ENCODE assay signal across 11 cellular contexts in the genomic region with DNA sequence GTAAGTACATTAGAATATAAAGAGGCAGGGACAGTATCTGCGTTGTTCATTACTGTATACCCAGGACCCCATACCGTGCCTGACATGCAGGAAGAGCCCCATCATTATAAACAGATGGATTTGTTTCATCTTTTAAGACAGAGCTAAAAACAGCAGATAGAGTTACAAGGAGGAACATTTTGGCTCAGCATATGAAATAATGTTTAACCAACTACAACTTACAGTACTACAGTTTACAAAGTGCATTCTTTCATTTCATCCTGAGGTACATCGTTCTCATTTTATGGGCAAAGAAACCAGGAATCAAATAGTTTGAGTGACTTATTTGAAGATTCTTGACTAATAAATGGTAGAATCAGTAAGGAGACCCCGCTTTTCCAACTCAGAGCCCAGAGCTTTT.
"Had no signal": no experiment of that assay in that cellular context is flagged by ENCODE, and none has a peak within 500 bp of the region (broad histone marks: within the 10 kb centered on the region; RNA-seq: fewer than 3 reads in every experiment).

No MANE protein-coding gene starts in this region.

- H3K9me3 ChIP-seq: uterus had no signal

- H3K36me3 ChIP-seq: uterus had no signal

- ATAC-seq: activated CD8-positive, alpha-beta T cell treated with anti-CD3 and anti-CD28 coated beads, Interleukin-2, amount 10 ng/mL, durations not matched to agents 7 days and 5 days; stimulated activated memory B cell treated with anti-CD40 and anti-IgM and Interleukin-4, amounts not matched to agents 10 μg/mL and 1 μg/mL and 100 μg/mL, for 72 hours; WTC11 had no signal

- H3K36me3 Mint-ChIP-seq: activated naive CD8-positive, alpha-beta T cell; stimulated activated memory B cell treated with anti-CD40 and anti-IgM and Interleukin-4, amounts not matched to agents 10 μg/mL and 1 μg/mL and 100 μg/mL, for 72 hours had no signal

- H3K27me3 ChIP-seq: uterus had no signal

- DNase-seq: activated CD4-positive, alpha-beta T cell treated with anti-CD3 and anti-CD28 coated beads for 48 hours; activated CD8-positive, alpha-beta memory T cell treated with anti-CD3 and anti-CD28 coated beads, Interleukin-2, amount 50 U/mL, for 4 hours; activated CD8-positive, alpha-beta T cell treated with anti-CD3 and anti-CD28 coated beads, Interleukin-2, amount 10 ng/mL, durations not matched to agents 7 days and 5 days; activated gamma-delta T cell; activated T-cell treated with anti-CD3 and anti-CD28 coated beads, Interleukin-2, amount 50 U/mL, for 48 hours; amygdala; mesendoderm; uterus had no signal

- H3K4me1 Mint-ChIP-seq: stimulated activated memory B cell treated with anti-CD40 and anti-IgM and Interleukin-4, amounts not matched to agents 10 μg/mL and 1 μg/mL and 100 μg/mL, for 72 hours; WTC11 had no signal

- H3K27me3 Mint-ChIP-seq: activated naive CD8-positive, alpha-beta T cell had no signal

- H3K4me3 ChIP-seq: uterus had no signal

- H3K9me3 Mint-ChIP-seq: stimulated activated memory B cell treated with anti-CD40 and anti-IgM and Interleukin-4, amounts not matched to agents 10 μg/mL and 1 μg/mL and 100 μg/mL, for 72 hours; WTC11 had no signal

- H3K4me1 ChIP-seq: uterus had no signal

- H3K4me3 Mint-ChIP-seq: activated CD8-positive, alpha-beta T cell treated with anti-CD3 and anti-CD28 coated beads, Interleukin-2, amount 10 ng/mL, durations not matched to agents 7 days and 5 days; activated naive CD8-positive, alpha-beta T cell; stimulated activated memory B cell treated with anti-CD40 and anti-IgM and Interleukin-4, amounts not matched to agents 10 μg/mL and 1 μg/mL and 100 μg/mL, for 72 hours; WTC11 had no signal

- H3K27ac Mint-ChIP-seq: activated CD8-positive, alpha-beta T cell treated with anti-CD3 and anti-CD28 coated beads, Interleukin-2, amount 10 ng/mL, durations not matched to agents 7 days and 5 days; activated naive CD8-positive, alpha-beta T cell; stimulated activated memory B cell treated with anti-CD40 and anti-IgM and Interleukin-4, amounts not matched to agents 10 μg/mL and 1 μg/mL and 100 μg/mL, for 72 hours; WTC11 had no signal
